ENCODE assay signal across 2 cellular contexts in genomic region chr3:177134811-177135210, GRCh38.
TF ChIP-seq lines count a peak whose summit lies in the region.

No MANE protein-coding gene starts in this region.

TF ChIP-seq in HEK293T, 16 proteins besides CTCF, POLR2A, EP300 and RAD21:
- TF ChIP-seq, protein P1, sequence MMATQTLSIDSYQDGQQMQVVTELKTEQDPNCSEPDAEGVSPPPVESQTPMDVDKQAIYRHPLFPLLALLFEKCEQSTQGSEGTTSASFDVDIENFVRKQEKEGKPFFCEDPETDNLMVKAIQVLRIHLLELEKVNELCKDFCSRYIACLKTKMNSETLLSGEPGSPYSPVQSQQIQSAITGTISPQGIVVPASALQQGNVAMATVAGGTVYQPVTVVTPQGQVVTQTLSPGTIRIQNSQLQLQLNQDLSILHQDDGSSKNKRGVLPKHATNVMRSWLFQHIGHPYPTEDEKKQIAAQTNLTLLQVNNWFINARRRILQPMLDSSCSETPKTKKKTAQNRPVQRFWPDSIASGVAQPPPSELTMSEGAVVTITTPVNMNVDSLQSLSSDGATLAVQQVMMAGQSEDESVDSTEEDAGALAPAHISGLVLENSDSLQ (IDR thresholded peaks at IDR 0.05), result peak; percentile 53
- no peak for TF ChIP-seq SUZ12 (IDR thresholded peaks at IDR 0.05)

TF ChIP-seq in endothelial cell of umbilical vein, 7 proteins besides CTCF, POLR2A, EP300 and RAD21 (continued from another document):
- TF ChIP-seq FOS (IDR thresholded peaks at IDR 0.05; ENCODE audit: borderline replicate concordance, insufficient read depth, low read length), result no peak
